ENCODE assay signal across 18 cellular contexts in the genomic region with DNA sequence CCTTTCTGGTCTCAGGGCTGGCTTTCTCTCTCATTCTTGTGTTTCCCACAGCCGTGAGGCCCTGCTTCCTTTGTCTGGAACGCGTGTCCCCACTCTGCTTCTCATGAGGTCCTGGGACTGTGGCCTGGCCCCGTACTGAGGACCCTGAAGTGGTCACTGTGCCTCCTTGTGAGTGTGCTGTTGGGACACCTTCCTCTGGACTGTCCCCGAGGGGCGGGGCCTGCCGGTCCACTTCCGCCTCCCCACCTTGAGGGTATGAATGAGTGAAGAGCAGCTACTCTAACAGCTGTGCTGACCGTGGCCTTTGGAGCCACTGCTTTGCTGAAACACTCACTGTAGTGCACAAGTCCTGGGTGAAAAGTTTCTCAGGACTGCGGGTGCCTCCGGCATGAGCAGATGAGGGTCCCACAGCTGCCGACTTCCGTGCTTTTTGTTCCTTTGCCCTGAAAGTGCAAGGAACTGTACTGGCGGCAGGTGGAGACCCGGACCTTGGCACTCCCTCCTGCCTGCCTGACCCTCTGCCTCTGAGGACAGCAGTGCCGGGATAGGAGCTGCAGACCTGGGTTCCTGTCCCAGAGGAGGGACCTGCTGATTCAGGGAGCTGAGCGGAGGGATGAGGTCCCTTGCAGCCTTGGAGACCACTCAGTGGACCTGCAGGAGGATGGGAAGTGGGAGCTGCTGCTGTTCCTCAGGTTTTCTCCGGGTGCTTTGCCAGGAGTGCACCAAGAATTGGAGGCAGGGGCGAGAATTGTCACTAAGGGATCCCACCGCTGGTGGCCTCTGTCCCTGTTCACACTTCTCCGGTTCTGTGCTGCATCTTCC. TPM values are rescaled to one million over a fixed set of nuclear protein-coding genes. Genes with fewer than 3 reads are reported as not detected.
"Had no signal": no experiment of that assay in that cellular context is flagged by ENCODE, and none has a peak within 500 bp of the region (broad histone marks: within the 10 kb centered on the region; RNA-seq: fewer than 3 reads in every experiment).

No MANE protein-coding gene starts in this region.

- H3K27me3 Mint-ChIP-seq: stimulated activated naive B cell treated with anti-CD40 and anti-IgM and Interleukin-4, amounts not matched to agents 10 μg/mL and 1 μg/mL and 100 μg/mL, for 72 hours had no signal

- H3K36me3 ChIP-seq: colonic mucosa, ovary had no signal

- H3K27me3 ChIP-seq: colonic mucosa, ovary had no signal

- H3K27ac ChIP-seq: colonic mucosa, ovary had no signal

- DNase-seq: kidney had no signal

- H3K4me1 ChIP-seq: colonic mucosa had no signal

- H3K4me3 ChIP-seq: colonic mucosa, ovary had no signal

- H3K9me3 ChIP-seq: colonic mucosa, ovary had no signal

- H3K36me3 Mint-ChIP-seq: activated CD8-positive, alpha-beta memory T cell treated with anti-CD3 and anti-CD28 coated beads, Interleukin-2, amount 10 ng/mL, durations not matched to agents 7 days and 5 days; T-cell had no signal

- H3K4me3 Mint-ChIP-seq: activated CD4-positive, alpha-beta memory T cell treated with anti-CD3 and anti-CD28 coated beads, Interleukin-2, amount 10 ng/mL, durations not matched to agents 7 days and 5 days; activated naive CD4-positive, alpha-beta T cell treated with anti-CD3 and anti-CD28 coated beads for 36 hours; neural crest cell had no signal

- H3K27ac Mint-ChIP-seq: activated CD4-positive, alpha-beta memory T cell treated with anti-CD3 and anti-CD28 coated beads, Interleukin-2, amount 10 ng/mL, durations not matched to agents 7 days and 5 days; activated CD8-positive, alpha-beta memory T cell treated with anti-CD3 and anti-CD28 coated beads, Interleukin-2, amount 10 ng/mL, durations not matched to agents 7 days and 5 days; activated naive CD4-positive, alpha-beta T cell treated with anti-CD3 and anti-CD28 coated beads for 36 hours; stimulated activated naive B cell treated with anti-CD40 and anti-IgM and Interleukin-4, amounts not matched to agents 10 μg/mL and 1 μg/mL and 100 μg/mL, for 72 hours; T-cell had no signal

- H3K9me3 Mint-ChIP-seq: activated CD4-positive, alpha-beta memory T cell treated with anti-CD3 and anti-CD28 coated beads, Interleukin-2, amount 10 ng/mL, durations not matched to agents 7 days and 5 days; activated naive CD4-positive, alpha-beta T cell treated with anti-CD3 and anti-CD28 coated beads for 36 hours; activated naive CD8-positive, alpha-beta T cell treated with anti-CD3 and anti-CD28 coated beads, Interleukin-2, amount 50 U/mL, for 24 hours; central memory CD8-positive, alpha-beta T cell; neural crest cell; stimulated activated naive B cell treated with anti-CD40 and anti-IgM and Interleukin-4, amounts not matched to agents 10 μg/mL and 1 μg/mL and 100 μg/mL, for 72 hours; T-cell had no signal

- FAIRE-seq: kidney had no signal

RNA-seq across cellular contexts. Expression of a gene that starts 38.0 kb away (rescaled TPM):
- total RNA-seq: activated CD4-positive, alpha-beta memory T cell treated with anti-CD3 and anti-CD28 coated beads, Interleukin-2, amount 10 ng/mL, durations not matched to agents 7 days and 5 days; activated CD8-positive, alpha-beta memory T cell treated with anti-CD3 and anti-CD28 coated beads, Interleukin-2, amount 10 ng/mL, durations not matched to agents 7 days and 5 days; activated naive CD4-positive, alpha-beta T cell treated with anti-CD3 and anti-CD28 coated beads for 36 hours; aorta; colonic mucosa; epithelial cell of proximal tubule; kidney; left lobe of liver; lung microvascular endothelial cell; neural crest cell; ovary; pulmonary artery endothelial cell; T-cell; ureter had no signal
- polyA plus RNA-seq: aorta, ovary, thymus had no signal
